Comparison of ENCODE assay signal across 12 cellular contexts in genomic region chr2:46327627-46328026, GRCh38. TPM values are rescaled to one million over a fixed set of nuclear protein-coding genes. Genes with fewer than 3 reads are reported as not detected.
A peak's percentile ranks its signal among the peaks of the same experiment; 100 is the strongest.
DNase-seq lines count a peak whose midpoint lies in the region; ATAC-seq, FAIRE-seq and TF ChIP-seq lines count a peak whose summit lies in the region.
"Had no signal": no experiment of that assay in that cellular context is flagged by ENCODE, and none has a peak within 500 bp of the region (broad histone marks: within the 10 kb centered on the region; RNA-seq: fewer than 3 reads in every experiment).

No MANE protein-coding gene starts in this region.

- H3K4me3 Mint-ChIP-seq in activated T-helper 2 cell treated with anti-CD3 and anti-CD28 coated beads, Interferon-gamma antibody, Interleukin-2, Interleukin-4, amounts not matched to agents 10 μg/mL and 5 μg/mL and 100 μg/mL, durations not matched to agents 14 hours and 24 hours and 36 hours (ENCODE audit: low read depth), result no peak overlapping the region

- H3K9ac ChIP-seq in kidney (ENCODE audit: low read length in 2 of 2), result no peak overlapping the region

- no peak for ATAC-seq in upper lobe of right lung
- ATAC-seq in HG03039 (IDR thresholded peaks at IDR 0.05; ENCODE audit: unreplicated experiment), result no peak

- intact Hi-C loops in kidney (cut with DNase I), result no loop called here
- intact Hi-C loops in upper lobe of right lung (cut with DNase I), result no loop called here
- intact Hi-C loops in activated T-helper 2 cell treated with anti-CD3 and anti-CD28 coated beads, Interferon-gamma antibody, Interleukin-2, Interleukin-4, amounts not matched to agents 10 μg/mL and 5 μg/mL and 100 μg/mL, durations not matched to agents 14 hours and 24 hours and 36 hours (cut with micrococcal nuclease), result loop anchor here (5.0 kb wide), 1 partner anchor 35 kb away; no protein-coding TSS in a partner anchor

- no peak overlapping the region for H3K27ac Mint-ChIP-seq in activated T-helper 2 cell treated with anti-CD3 and anti-CD28 coated beads, Interferon-gamma antibody, Interleukin-2, Interleukin-4, amounts not matched to agents 10 μg/mL and 5 μg/mL and 100 μg/mL, durations not matched to agents 14 hours and 24 hours and 36 hours

- DNase-seq in NCI-H82 (lab: John Stamatoyannopoulos, UW), result peak; percentile 23
- DNase-seq in NCI-H82 treated with DMSO at 0.1 percent for 48 hours (lab: John Stamatoyannopoulos, UW; ENCODE audit: unreplicated experiment), result no peak
- DNase-seq in WERI-Rb-1, result no peak
- DNase-seq in kidney, result no peak
- no peak for DNase-seq in upper lobe of right lung
- DNase-seq in activated T-helper 2 cell treated with anti-CD3 and anti-CD28 coated beads, Interferon-gamma antibody, Interleukin-2, Interleukin-4, amounts not matched to agents 10 μg/mL and 5 μg/mL and 100 μg/mL, durations not matched to agents 14 hours and 24 hours and 36 hours (ENCODE audit: low spot score), result no peak
- no peak for DNase-seq in activated CD8-positive, alpha-beta memory T cell treated with anti-CD3 and anti-CD28 coated beads for 24 hours
- DNase-seq: activated CD8-positive, alpha-beta memory T cell treated with anti-CD3 and anti-CD28 coated beads, Interleukin-2, amount 50 U/mL, for 48 hours; islet precursor cell; NCI-H524 had no signal

- no peaks in the 10 kb centered on the region for H3K36me3 ChIP-seq in WERI-Rb-1
- no peaks in the 10 kb centered on the region for H3K36me3 ChIP-seq in kidney (ENCODE audit: control insufficient read depth in 1 of 2, insufficient read depth in 2 of 2, low read length in 2 of 2)
- no peaks in the 10 kb centered on the region for H3K36me3 ChIP-seq in upper lobe of right lung

- H3K27ac ChIP-seq in WERI-Rb-1 (no peak overlapping the region), kidney (ENCODE audit: low read depth in 2 of 2, low read length in 2 of 2) (peak overlapping the region; percentile 33 to 56), upper lobe of right lung (peak overlapping the region; percentile 58)
- H3K27ac ChIP-seq: 22Rv1 had no signal

- H3K4me1 Mint-ChIP-seq in activated T-helper 2 cell treated with anti-CD3 and anti-CD28 coated beads, Interferon-gamma antibody, Interleukin-2, Interleukin-4, amounts not matched to agents 10 μg/mL and 5 μg/mL and 100 μg/mL, durations not matched to agents 14 hours and 24 hours and 36 hours (ENCODE audit: low read depth), result peaks cover 32% of the 10 kb centered on the region

- peaks cover 3% of the 10 kb centered on the region for H3K27me3 Mint-ChIP-seq in activated T-helper 2 cell treated with anti-CD3 and anti-CD28 coated beads, Interferon-gamma antibody, Interleukin-2, Interleukin-4, amounts not matched to agents 10 μg/mL and 5 μg/mL and 100 μg/mL, durations not matched to agents 14 hours and 24 hours and 36 hours (ENCODE audit: low read depth)

- H3K27me3 ChIP-seq in WERI-Rb-1 (ENCODE audit: insufficient read depth, low read depth, severe bottlenecking), result no peaks in the 10 kb centered on the region
- H3K27me3 ChIP-seq in upper lobe of right lung, result no peaks in the 10 kb centered on the region

- H3K4me3 ChIP-seq in WERI-Rb-1 (ENCODE audit: low read depth, low read length) (no peak overlapping the region), kidney (ENCODE audit: low read length in 2 of 2) (no peak overlapping the region), upper lobe of right lung (no peak overlapping the region)

- no peaks in the 10 kb centered on the region for H3K9me3 Mint-ChIP-seq in activated T-helper 2 cell treated with anti-CD3 and anti-CD28 coated beads, Interferon-gamma antibody, Interleukin-2, Interleukin-4, amounts not matched to agents 10 μg/mL and 5 μg/mL and 100 μg/mL, durations not matched to agents 14 hours and 24 hours and 36 hours

- no peak for FAIRE-seq in kidney (lab: Jason Lieb, UNC)

- H3K36me3 Mint-ChIP-seq in activated T-helper 2 cell treated with anti-CD3 and anti-CD28 coated beads, Interferon-gamma antibody, Interleukin-2, Interleukin-4, amounts not matched to agents 10 μg/mL and 5 μg/mL and 100 μg/mL, durations not matched to agents 14 hours and 24 hours and 36 hours (ENCODE audit: low read depth), result no peaks in the 10 kb centered on the region

- peaks cover 64 to 74% of the 10 kb centered on the region in 2 donors for H3K4me1 ChIP-seq in kidney (ENCODE audit: control insufficient read depth in 1 of 2, insufficient read depth in 1 of 2, low read depth in 1 of 2, low read length in 2 of 2)
- H3K4me1 ChIP-seq in upper lobe of right lung, result peaks cover 95% of the 10 kb centered on the region

- peak; percentile 31; the same call in 1 of the 2 replicates for TF ChIP-seq CTCF in WERI-Rb-1 (IDR thresholded peaks at IDR 0.05; ENCODE audit: low read depth, low read length)
- no peak for TF ChIP-seq CTCF in kidney (IDR thresholded peaks at IDR 0.05; ENCODE audit: borderline replicate concordance, extremely low read depth, insufficient read depth)
- peak; percentile 21 for TF ChIP-seq CTCF in upper lobe of right lung (IDR thresholded peaks at IDR 0.05)

- H3K9me3 ChIP-seq in WERI-Rb-1 (ENCODE audit: severe bottlenecking) (no peaks in the 10 kb centered on the region), kidney (ENCODE audit: control insufficient read depth in 1 of 2, low read length in 2 of 2) (no peaks in the 10 kb centered on the region), upper lobe of right lung (no peaks in the 10 kb centered on the region)

RNA-seq across cellular contexts. Expression of gene EPAS1, which starts 30.4 kb away (rescaled TPM):
- 398 TPM for total RNA-seq in kidney
- 142 TPM for polyA plus RNA-seq in kidney (ENCODE audit: insufficient read depth, low read depth, low replicate concordance)
- 1,593 TPM for total RNA-seq in upper lobe of right lung
- 100.0 and 102 TPM in 2 replicates for total RNA-seq in activated T-helper 2 cell treated with anti-CD3 and anti-CD28 coated beads, Interferon-gamma antibody, Interleukin-2, Interleukin-4, amounts not matched to agents 10 μg/mL and 5 μg/mL and 100 μg/mL, durations not matched to agents 14 hours and 24 hours and 36 hours
